Comparison of ENCODE assay signal across 10 cellular contexts in genomic region chr12:121514184-121514742, GRCh38.
DNase-seq lines count a peak whose midpoint lies in the region; ATAC-seq and TF ChIP-seq lines count a peak whose summit lies in the region.
"Had no signal": no experiment of that assay in that cellular context is flagged by ENCODE, and none has a peak within 500 bp of the region (broad histone marks: within the 10 kb centered on the region; RNA-seq: fewer than 3 reads in every experiment).

No MANE protein-coding gene starts in this region.

- H3K4me1 ChIP-seq in CD8-positive, alpha-beta memory T cell (ENCODE audit: insufficient read depth, low read length): peaks cover 4% of the 10 kb centered on the region
- H3K4me1 ChIP-seq: Peyer's patch had no signal

- no peak overlapping the region for H3K4me3 ChIP-seq in CD8-positive, alpha-beta memory T cell (ENCODE audit: low read length)
- H3K4me3 ChIP-seq in H7 (ENCODE audit: insufficient read depth, low read depth, low read length): no peak overlapping the region
- H3K4me3 ChIP-seq: Peyer's patch had no signal

- H3K36me3 Mint-ChIP-seq in CD8-positive, alpha-beta memory T cell: peaks cover 0 to 52% (median 7%) of the 10 kb centered on the region in 3 donors
- H3K36me3 Mint-ChIP-seq in central memory CD8-positive, alpha-beta T cell (ENCODE audit: insufficient read depth): peaks cover 31% of the 10 kb centered on the region
- peaks cover 6% of the 10 kb centered on the region for H3K36me3 Mint-ChIP-seq in MCF 10A (ENCODE audit: insufficient read depth, unreplicated experiment)

- H3K27me3 ChIP-seq in CD8-positive, alpha-beta memory T cell (ENCODE audit: insufficient read depth, low read length, poor library complexity, severe bottlenecking): no peaks in the 10 kb centered on the region
- H3K27me3 ChIP-seq in H7 (ENCODE audit: control insufficient read depth, insufficient read depth, low read length): no peaks in the 10 kb centered on the region
- H3K27me3 ChIP-seq: Peyer's patch had no signal

- H3K9me3 Mint-ChIP-seq in CD8-positive, alpha-beta memory T cell: no peaks in the 10 kb centered on the region
- no peaks in the 10 kb centered on the region for H3K9me3 Mint-ChIP-seq in central memory CD8-positive, alpha-beta T cell
- H3K9me3 Mint-ChIP-seq in MCF 10A (ENCODE audit: unreplicated experiment): no peaks in the 10 kb centered on the region

- H3K36me3 ChIP-seq in CD8-positive, alpha-beta memory T cell (ENCODE audit: insufficient read depth, low read length): peaks cover 8% of the 10 kb centered on the region
- peaks cover 36% of the 10 kb centered on the region for H3K36me3 ChIP-seq in H7 (replicated peaks; ENCODE audit: control insufficient read depth, insufficient read depth, low read length)

- no TSS peak for BruUV-seq in MCF 10A (replicated peaks; lab: Mats Ljungman, UMichigan)

- CTCF ChIA-PET in CD8-positive, alpha-beta memory T cell (lab: Charles Lee): interaction anchor here (1.0 to 1.1 kb wide), 2 partner anchors 13 to 38 kb away, joined by 3 read pairs; no protein-coding TSS in a partner anchor
- CTCF ChIA-PET in MCF 10A (lab: Yijun Ruan, JAX): interaction anchor here (0.5 to 0.6 kb wide), 2 partner anchors 69 to 357 kb away, joined by 3 to 4 read pairs; no protein-coding TSS in a partner anchor

- H3K4me3 Mint-ChIP-seq in CD8-positive, alpha-beta memory T cell: no peak overlapping the region
- H3K4me3 Mint-ChIP-seq in central memory CD8-positive, alpha-beta T cell: no peak overlapping the region
- H3K4me3 Mint-ChIP-seq in MCF 10A (ENCODE audit: unreplicated experiment): no peak overlapping the region

- ATAC-seq in GM19395 (IDR thresholded peaks at IDR 0.05; ENCODE audit: unreplicated experiment) (peak; percentile 45), HG03135 (IDR thresholded peaks at IDR 0.05; ENCODE audit: unreplicated experiment) (peak; percentile 49), omental fat pad (ENCODE audit: low FRiP score) (no peak)
- peak; percentile 57 for ATAC-seq in central memory CD8-positive, alpha-beta T cell (replicated peaks; ENCODE audit: extremely low read depth, poor library complexity, severe bottlenecking)

- H3K27me3 Mint-ChIP-seq in CD8-positive, alpha-beta memory T cell: no peaks in the 10 kb centered on the region
- no peaks in the 10 kb centered on the region for H3K27me3 Mint-ChIP-seq in central memory CD8-positive, alpha-beta T cell
- no peaks in the 10 kb centered on the region for H3K27me3 Mint-ChIP-seq in MCF 10A (ENCODE audit: insufficient read depth, unreplicated experiment)

- POLR2A ChIA-PET in CD8-positive, alpha-beta memory T cell (lab: Charles Lee): no interaction called here
- POLR2A ChIA-PET in MCF 10A (lab: Yijun Ruan, JAX): no interaction called here

- H3K9me3 ChIP-seq in CD8-positive, alpha-beta memory T cell (ENCODE audit: low read length): no peaks in the 10 kb centered on the region
- H3K9me3 ChIP-seq: Peyer's patch had no signal

- no peak for DNase-seq in CD8-positive, alpha-beta memory T cell
- DNase-seq in central memory CD8-positive, alpha-beta T cell (ENCODE audit: low spot score in 2 of 2): no peak
- DNase-seq in MCF 10A (ENCODE audit: unreplicated experiment): no peak
- no peak for DNase-seq in omental fat pad (ENCODE audit: low spot score)
- no peak for DNase-seq in posterior cingulate gyrus
- no peak for DNase-seq in H7
- DNase-seq: activated effector memory CD4-positive, alpha-beta T cell treated with Interleukin-2 at 50 U/mL for 16 hours had no signal

- H3K4me1 Mint-ChIP-seq in CD8-positive, alpha-beta memory T cell: peaks cover 6 to 16% (median 15%) of the 10 kb centered on the region in 3 donors
- H3K4me1 Mint-ChIP-seq in central memory CD8-positive, alpha-beta T cell: peaks cover 12% of the 10 kb centered on the region
- no peaks in the 10 kb centered on the region for H3K4me1 Mint-ChIP-seq in MCF 10A (ENCODE audit: insufficient read depth, unreplicated experiment)

- peak overlapping the region; percentile 66 to 88 (median 78) for H3K27ac Mint-ChIP-seq in CD8-positive, alpha-beta memory T cell
- H3K27ac Mint-ChIP-seq in central memory CD8-positive, alpha-beta T cell (ENCODE audit: low read depth): peak overlapping the region; percentile 80
- H3K27ac Mint-ChIP-seq in MCF 10A (ENCODE audit: low read depth, unreplicated experiment): no peak overlapping the region

- intact Hi-C loops in MCF 10A (cut with micrococcal nuclease): no loop called here
- intact Hi-C loops in posterior cingulate gyrus (cut with DNase I): no loop called here

- no peak for TF ChIP-seq CTCF in MCF 10A (IDR thresholded peaks at IDR 0.05; ENCODE audit: unreplicated experiment)
- TF ChIP-seq CTCF in omental fat pad (IDR thresholded peaks at IDR 0.05): no peak

- H3K27ac ChIP-seq in CD8-positive, alpha-beta memory T cell (ENCODE audit: low read depth, low read length): no peak overlapping the region
